In the genomic region with DNA sequence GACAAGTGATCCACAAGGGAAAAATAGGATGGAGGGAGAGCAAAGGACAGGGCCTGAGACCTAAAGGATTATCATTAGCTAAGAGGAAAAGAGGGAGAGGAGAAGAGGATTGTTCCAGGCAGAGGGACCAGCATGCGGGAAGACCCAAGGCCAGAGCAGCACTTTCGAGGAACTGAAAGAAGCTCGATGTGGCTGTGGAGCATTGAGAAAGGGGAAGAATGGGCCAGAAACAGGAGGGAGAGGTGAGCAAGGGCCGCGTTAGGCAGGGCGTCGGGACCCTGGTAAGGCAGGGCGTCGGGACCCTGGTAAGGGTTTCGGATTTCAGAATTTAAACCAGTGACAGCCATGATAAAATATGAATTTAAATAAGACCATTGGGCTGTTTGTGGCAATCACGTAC, we compare ENCODE assay signal across 27 cellular contexts. TPM values are rescaled to one million over a fixed set of nuclear protein-coding genes. Genes with fewer than 3 reads are reported as not detected.
DNase-seq lines count a peak whose midpoint lies in the region; ATAC-seq, FAIRE-seq and TF ChIP-seq lines count a peak whose summit lies in the region.
"Had no signal": no experiment of that assay in that cellular context is flagged by ENCODE, and none has a peak within 500 bp of the region (broad histone marks: within the 10 kb centered on the region; RNA-seq: fewer than 3 reads in every experiment).

No MANE protein-coding gene starts in this region.

- TF ChIP-seq CTCF in spleen (IDR thresholded peaks at IDR 0.05 in 8 of 11, conservative IDR thresholded peaks at IDR 0.05 in 3 of 11) = no peak
- TF ChIP-seq CTCF in kidney (IDR thresholded peaks at IDR 0.05; ENCODE audit: borderline replicate concordance, extremely low read depth, insufficient read depth) = no peak

- H3K4me3 ChIP-seq in spleen (no peak overlapping the region), kidney (ENCODE audit: low read length in 2 of 2) (no peak overlapping the region)
- H3K4me3 ChIP-seq: BLaER1, breast epithelium, gastrocnemius medialis, thoracic aorta, vagina had no signal

- WGBS in spleen, 5 donors = 44 to 59% (median 50%) methylated on average over 11 of the region's 11 CpGs

- H3K36me3 Mint-ChIP-seq in activated T-helper 17 cell treated with anti-CD3 and anti-CD28 coated beads, Interleukin-2, amount 50 U/mL, for 72 hours (ENCODE audit: low read depth) = no peaks in the 10 kb centered on the region
- H3K36me3 Mint-ChIP-seq: activated CD4-positive, alpha-beta memory T cell treated with anti-CD3 and anti-CD28 coated beads for 36 hours; natural killer cell treated with Interleukin-12 subunit alpha and Interleukin-12 subunit beta and Interleukin-15 and Interleukin-18, amount 100 ng/mL, for 72 hours had no signal

- intact Hi-C loops in spleen (cut with DNase I; ENCODE audit: low total_unique reads) = no loop called here
- intact Hi-C loops in kidney (cut with DNase I) = no loop called here

- peaks cover 17 to 77% (median 58%) of the 10 kb centered on the region in 6 donors for H3K4me1 ChIP-seq in spleen
- H3K4me1 ChIP-seq in kidney (ENCODE audit: control insufficient read depth in 1 of 2, insufficient read depth in 1 of 2, low read depth in 1 of 2, low read length in 2 of 2) = peaks cover 5 to 9% of the 10 kb centered on the region in 2 donors

- DNase-seq in CD1c-positive myeloid dendritic cell (ENCODE audit: extremely low spot score) = peak; percentile 77
- peak; percentile 62 for DNase-seq in MV-4-11 (lab: John Stamatoyannopoulos, UW)
- DNase-seq in spleen = no peak
- no peak for DNase-seq in kidney
- DNase-seq: activated CD4-positive, alpha-beta memory T cell treated with anti-CD3 and anti-CD28 coated beads for 36 hours; activated CD8-positive, alpha-beta memory T cell treated with anti-CD3 and anti-CD28 coated beads, Interleukin-2, amount 50 U/mL, for 4 hours; activated naive CD4-positive, alpha-beta T cell treated with anti-CD3 and anti-CD28 coated beads for 36 hours; COR-L47; gastrocnemius medialis; H9; KBM-7; kidney glomerular epithelial cell; NCI-H1417; NCI-H748 treated with DMSO at 0.1 percent for 48 hours; stimulated activated naive CD8-positive, alpha-beta T cell treated with anti-CD3 and anti-CD28 coated beads, Interleukin-15, amount 100 ng/mL, for 72 hours had no signal

- peak overlapping the region; percentile 76 for H3K27ac Mint-ChIP-seq in activated T-helper 17 cell treated with anti-CD3 and anti-CD28 coated beads, Interleukin-2, amount 50 U/mL, for 72 hours
- H3K27ac Mint-ChIP-seq: activated CD4-positive, alpha-beta memory T cell treated with anti-CD3 and anti-CD28 coated beads for 36 hours; activated naive CD4-positive, alpha-beta T cell treated with anti-CD3 and anti-CD28 coated beads for 36 hours; H9; stimulated activated naive CD8-positive, alpha-beta T cell treated with anti-CD3 and anti-CD28 coated beads, Interleukin-15, amount 100 ng/mL, for 72 hours had no signal

- no peaks in the 10 kb centered on the region for H3K27me3 ChIP-seq in spleen (replicated peaks in 1 of 7)
- H3K27me3 ChIP-seq: BLaER1, breast epithelium, gastrocnemius medialis, vagina had no signal

- ATAC-seq in activated T-helper 17 cell treated with anti-CD3 and anti-CD28 coated beads, Interleukin-2, amount 50 U/mL, for 72 hours (replicated peaks) = no peak
- ATAC-seq in HG02571 (IDR thresholded peaks at IDR 0.05; ENCODE audit: unreplicated experiment) (no peak), HG02938 (IDR thresholded peaks at IDR 0.05; ENCODE audit: unreplicated experiment) (no peak)
- ATAC-seq: activated CD4-positive, CD25-positive, alpha-beta regulatory T cell treated with anti-CD3 and anti-CD28 coated beads, Interleukin-2, amount 50 U/mL, for 24 hours; gastrocnemius medialis; natural killer cell treated with Interleukin-12 subunit alpha and Interleukin-12 subunit beta and Interleukin-15 and Interleukin-18, amount 100 ng/mL, for 72 hours; stimulated activated naive CD8-positive, alpha-beta T cell treated with anti-CD3 and anti-CD28 coated beads, Interleukin-15, amount 100 ng/mL, for 72 hours had no signal

- no peak for FAIRE-seq in kidney (lab: Jason Lieb, UNC)
- FAIRE-seq: endothelial cell of umbilical vein, GM12892 had no signal

- H3K4me1 Mint-ChIP-seq in activated T-helper 17 cell treated with anti-CD3 and anti-CD28 coated beads, Interleukin-2, amount 50 U/mL, for 72 hours = peaks cover 24% of the 10 kb centered on the region

- no peak overlapping the region for H3K9ac ChIP-seq in kidney (ENCODE audit: low read length in 2 of 2)
- H3K9ac ChIP-seq: BLaER1 had no signal

- no peaks in the 10 kb centered on the region for H3K36me3 ChIP-seq in spleen
- no peaks in the 10 kb centered on the region for H3K36me3 ChIP-seq in kidney (ENCODE audit: control insufficient read depth in 1 of 2, insufficient read depth in 2 of 2, low read length in 2 of 2)
- H3K36me3 ChIP-seq: BLaER1, breast epithelium, gastrocnemius medialis, thoracic aorta, vagina had no signal

- H3K9me3 ChIP-seq in spleen (no peaks in the 10 kb centered on the region), kidney (ENCODE audit: control insufficient read depth in 1 of 2, low read length in 2 of 2) (no peaks in the 10 kb centered on the region)
- H3K9me3 ChIP-seq: BLaER1, breast epithelium, gastrocnemius medialis, thoracic aorta, vagina had no signal

- H3K27me3 Mint-ChIP-seq in activated T-helper 17 cell treated with anti-CD3 and anti-CD28 coated beads, Interleukin-2, amount 50 U/mL, for 72 hours = no peaks in the 10 kb centered on the region
- H3K27me3 Mint-ChIP-seq: activated CD4-positive, alpha-beta memory T cell treated with anti-CD3 and anti-CD28 coated beads for 36 hours; stimulated activated naive CD8-positive, alpha-beta T cell treated with anti-CD3 and anti-CD28 coated beads, Interleukin-15, amount 100 ng/mL, for 72 hours had no signal

- no peak for TF ChIP-seq POLR2A in spleen (IDR thresholded peaks at IDR 0.05)

- peak overlapping the region in 6 of 8 donors; percentile 80 to 91 (median 87) for H3K27ac ChIP-seq in spleen
- no peak overlapping the region for H3K27ac ChIP-seq in kidney (ENCODE audit: low read depth in 2 of 2, low read length in 2 of 2)
- H3K27ac ChIP-seq: BLaER1, breast epithelium, gastrocnemius medialis, thoracic aorta, vagina had no signal

- peaks cover 4% of the 10 kb centered on the region for H3K9me3 Mint-ChIP-seq in activated T-helper 17 cell treated with anti-CD3 and anti-CD28 coated beads, Interleukin-2, amount 50 U/mL, for 72 hours
- H3K9me3 Mint-ChIP-seq: activated CD4-positive, alpha-beta memory T cell treated with anti-CD3 and anti-CD28 coated beads for 36 hours; activated naive CD4-positive, alpha-beta T cell treated with anti-CD3 and anti-CD28 coated beads for 36 hours; H9; natural killer cell treated with Interleukin-12 subunit alpha and Interleukin-12 subunit beta and Interleukin-15 and Interleukin-18, amount 100 ng/mL, for 72 hours; stimulated activated naive CD8-positive, alpha-beta T cell treated with anti-CD3 and anti-CD28 coated beads, Interleukin-15, amount 100 ng/mL, for 72 hours had no signal

- H3K4me3 Mint-ChIP-seq in activated T-helper 17 cell treated with anti-CD3 and anti-CD28 coated beads, Interleukin-2, amount 50 U/mL, for 72 hours = no peak overlapping the region
- H3K4me3 Mint-ChIP-seq: activated CD4-positive, alpha-beta memory T cell treated with anti-CD3 and anti-CD28 coated beads for 36 hours; activated naive CD4-positive, alpha-beta T cell treated with anti-CD3 and anti-CD28 coated beads for 36 hours; H9; natural killer cell treated with Interleukin-12 subunit alpha and Interleukin-12 subunit beta and Interleukin-15 and Interleukin-18, amount 100 ng/mL, for 72 hours; stimulated activated naive CD8-positive, alpha-beta T cell treated with anti-CD3 and anti-CD28 coated beads, Interleukin-15, amount 100 ng/mL, for 72 hours had no signal

RNA-seq across cellular contexts. Expression of a gene that starts 22.8 kb away (rescaled TPM):
- total RNA-seq in activated T-helper 17 cell treated with anti-CD3 and anti-CD28 coated beads, Interleukin-2, amount 50 U/mL, for 72 hours = 10 to 100 TPM; 46.8 to 95.4 TPM
- 100 to 1,000 TPM in 4 of 7 donors, 10 to 100 TPM in 3; 54.2 to 207 (median 112) TPM for total RNA-seq in spleen
- 10 to 100 TPM in 1 of 3 donors, 1 to 10 TPM in 2; 5.8 to 17.3 (median 8.1) TPM for polyA plus RNA-seq in spleen
- 33.8 TPM for total RNA-seq in kidney
- polyA plus RNA-seq in kidney (ENCODE audit: insufficient read depth, low read depth, low replicate concordance) = 11.1 TPM
- total RNA-seq: OCI-LY7 had no signal

Comparison
In these comparisons a context has a peak if more than half of its experiments do, and no peak if none do; other contexts are left out.
1. DNase-seq: peak in CD1c-positive myeloid dendritic cell (single experiment) and MV-4-11 (single experiment); none in spleen (single experiment) and kidney (single experiment).
2. H3K27ac ChIP-seq: peak in spleen (6 of 8); none in kidney (0 of 2).